In the genomic region with DNA sequence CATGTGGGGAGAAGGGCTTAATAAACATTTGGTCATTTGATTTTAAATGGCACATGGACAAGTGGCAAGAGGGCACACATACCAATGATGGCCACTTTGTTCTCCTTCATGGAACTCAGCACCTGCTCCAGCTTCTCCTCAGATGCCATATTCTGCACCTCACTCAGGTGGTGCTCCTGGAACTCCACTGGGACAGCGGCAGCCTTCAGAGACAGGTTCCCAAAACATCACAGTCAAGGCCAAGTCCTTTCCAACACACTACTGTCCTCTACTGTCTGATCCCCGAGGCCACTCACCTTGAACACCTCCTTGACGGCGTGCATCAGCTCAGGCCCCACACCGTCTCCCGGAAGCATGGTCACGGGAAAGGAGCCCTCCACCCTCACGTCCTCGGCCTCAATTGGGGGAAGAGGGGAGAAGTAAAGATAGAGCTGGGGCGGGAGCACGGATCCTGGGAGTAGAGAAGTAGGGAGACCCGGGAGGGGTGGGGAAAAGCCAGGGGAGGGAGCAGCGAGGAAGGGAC, we compare ENCODE assay signal across 7 cellular contexts. TPM values are rescaled to one million over a fixed set of nuclear protein-coding genes. Genes with fewer than 3 reads are reported as not detected.
DNase-seq lines count a peak whose midpoint lies in the region; ATAC-seq and TF ChIP-seq lines count a peak whose summit lies in the region.

No MANE protein-coding gene starts in this region.

- WGBS in stomach, 5 donors: 4 to 8% (median 6%) methylated on average over 13 of the region's 13 CpGs

- H3K36me3 Mint-ChIP-seq in activated T-helper 17 cell treated with anti-CD3 and anti-CD28 coated beads, Interleukin-2, amount 50 U/mL, for 72 hours (ENCODE audit: low read depth): peaks cover 52% of the 10 kb centered on the region

- no peak for TF ChIP-seq CTCF in stomach (IDR thresholded peaks at IDR 0.05)

- DNase-seq in stomach (no peak), NCI-H187 (lab: John Stamatoyannopoulos, UW) (no peak)

- peak overlapping the region; percentile 77 for H3K9ac ChIP-seq in iPS-18a (ENCODE audit: low read length)

- peak overlapping the region; percentile 93 for H3K27ac Mint-ChIP-seq in activated T-helper 17 cell treated with anti-CD3 and anti-CD28 coated beads, Interleukin-2, amount 50 U/mL, for 72 hours

- H3K9me3 ChIP-seq in iPS-18a (ENCODE audit: control insufficient read depth, low read depth, low read length): no peaks in the 10 kb centered on the region
- H3K9me3 ChIP-seq in stomach: no peaks in the 10 kb centered on the region

- no peak for TF ChIP-seq EP300 in stomach (IDR thresholded peaks at IDR 0.05)

- no peaks in the 10 kb centered on the region for H3K27me3 Mint-ChIP-seq in activated T-helper 17 cell treated with anti-CD3 and anti-CD28 coated beads, Interleukin-2, amount 50 U/mL, for 72 hours

- peak overlapping the region; percentile 92 for H3K4me3 ChIP-seq in iPS-18a (ENCODE audit: low read length)
- peak overlapping the region; percentile 90 to 100 (median 95) for H3K4me3 ChIP-seq in stomach

- H3K27ac ChIP-seq in iPS-18a (ENCODE audit: low read length): peak overlapping the region; percentile 58
- H3K27ac ChIP-seq in stomach: peak overlapping the region; percentile 63 to 93 (median 87)

- H3K4me1 Mint-ChIP-seq in activated T-helper 17 cell treated with anti-CD3 and anti-CD28 coated beads, Interleukin-2, amount 50 U/mL, for 72 hours: peaks cover 25% of the 10 kb centered on the region

- no peaks in the 10 kb centered on the region for H3K9me3 Mint-ChIP-seq in activated T-helper 17 cell treated with anti-CD3 and anti-CD28 coated beads, Interleukin-2, amount 50 U/mL, for 72 hours

- peak; percentile 5 for ATAC-seq in HG03196 (IDR thresholded peaks at IDR 0.05; ENCODE audit: unreplicated experiment)
- ATAC-seq in activated T-helper 17 cell treated with anti-CD3 and anti-CD28 coated beads, Interleukin-2, amount 50 U/mL, for 72 hours (replicated peaks): no peak
- ATAC-seq in GM21526 (IDR thresholded peaks at IDR 0.05; ENCODE audit: low FRiP score, unreplicated experiment): no peak
- no peak for ATAC-seq in HG03442 (IDR thresholded peaks at IDR 0.05; ENCODE audit: unreplicated experiment)

- H3K4me3 Mint-ChIP-seq in activated T-helper 17 cell treated with anti-CD3 and anti-CD28 coated beads, Interleukin-2, amount 50 U/mL, for 72 hours: peak overlapping the region; percentile 83

- intact Hi-C loops in stomach (cut with DNase I; ENCODE audit: low total_unique reads): no loop called here

- no peak for TF ChIP-seq POLR2A in stomach (IDR thresholded peaks at IDR 0.05)

- H3K27me3 ChIP-seq in iPS-18a (ENCODE audit: control insufficient read depth, insufficient read depth, low read length): peaks cover 15% of the 10 kb centered on the region
- no peaks in the 10 kb centered on the region for H3K27me3 ChIP-seq in stomach

- H3K36me3 ChIP-seq in iPS-18a (ENCODE audit: control insufficient read depth, low read depth, low read length) (peaks cover 32% of the 10 kb centered on the region), stomach (peaks cover 27 to 46% (median 44%) of the 10 kb centered on the region in 4 donors)

- no peaks in the 10 kb centered on the region for H3K4me1 ChIP-seq in iPS-18a (ENCODE audit: control insufficient read depth, low read depth, low read length)
- peaks cover 9 to 30% (median 19%) of the 10 kb centered on the region in 4 donors for H3K4me1 ChIP-seq in stomach

RNA-seq across cellular contexts. Expression of a gene that starts 0.6 kb away (rescaled TPM):
- total RNA-seq in activated T-helper 17 cell treated with anti-CD3 and anti-CD28 coated beads, Interleukin-2, amount 50 U/mL, for 72 hours: 100 to 1,000 TPM in 1 of 2 donors, 10 to 100 TPM in 1; 85.7 to 123 TPM
- 100 to 1,000 TPM in 2 of 5 donors, 10 to 100 TPM in 2, 1 to 10 TPM in 1; 1.8 to 134 (median 79.9) TPM for total RNA-seq in stomach
- 10 to 100 TPM; 65.2 to 84.6 (median 82.2) TPM for polyA plus RNA-seq in stomach

RNA-seq across cellular contexts. Expression of a gene that starts 11.0 kb away (rescaled TPM):
- total RNA-seq in activated T-helper 17 cell treated with anti-CD3 and anti-CD28 coated beads, Interleukin-2, amount 50 U/mL, for 72 hours: 100 to 1,000 TPM; 261 to 583 TPM
- 100 to 1,000 TPM in 3 of 5 donors, 10 to 100 TPM in 2; 42.4 to 153 (median 103) TPM for total RNA-seq in stomach
- 100 to 1,000 TPM in 1 of 3 donors, 10 to 100 TPM in 2; 84.1 to 157 (median 87.8) TPM for polyA plus RNA-seq in stomach

RNA-seq across cellular contexts. Expression of a gene that starts 29.2 kb away (rescaled TPM):
- total RNA-seq in activated T-helper 17 cell treated with anti-CD3 and anti-CD28 coated beads, Interleukin-2, amount 50 U/mL, for 72 hours: 1 to 10 TPM; 3.6 to 4.9 TPM
- total RNA-seq in stomach: 10 to 100 TPM in 2 of 5 donors, 1 to 10 TPM in 3; 7.0 to 69.2 (median 8.5) TPM
- polyA plus RNA-seq in stomach: 10 to 100 TPM; 10.2 to 16.8 (median 15.0) TPM
